Comparison of ENCODE assay signal across 9 cellular contexts in genomic region chr16:70691223-70692129, GRCh38. TPM values are rescaled to one million over a fixed set of nuclear protein-coding genes. Genes with fewer than 3 reads are reported as not detected.
DNase-seq lines count a peak whose midpoint lies in the region; ATAC-seq and TF ChIP-seq lines count a peak whose summit lies in the region.
"Had no signal": no experiment of that assay in that cellular context is flagged by ENCODE, and none has a peak within 500 bp of the region (broad histone marks: within the 10 kb centered on the region; RNA-seq: fewer than 3 reads in every experiment).

No MANE protein-coding gene starts in this region.

- TF ChIP-seq CTCF in mucosa of descending colon (IDR thresholded peaks at IDR 0.05) (no peak), upper lobe of left lung (IDR thresholded peaks at IDR 0.05) (no peak)

- H3K9me2 ChIP-seq in Karpas-422 (replicated peaks; ENCODE audit: insufficient read depth, low read length): no peaks in the 10 kb centered on the region

- H3K4me1 ChIP-seq in duodenal mucosa (ENCODE audit: control insufficient read depth in 1 of 2, insufficient read depth in 2 of 2, low read length in 2 of 2): peaks cover 53 to 79% of the 10 kb centered on the region in 2 donors
- H3K4me1 ChIP-seq in mucosa of descending colon (ENCODE audit: low read depth): peaks cover 49% of the 10 kb centered on the region
- H3K4me1 ChIP-seq in upper lobe of left lung: peaks cover 90 to 99% (median 96%) of the 10 kb centered on the region in 4 donors
- H3K4me1 ChIP-seq in Karpas-422 (ENCODE audit: low read length): no peaks in the 10 kb centered on the region

- H3K4me3 ChIP-seq in duodenal mucosa (ENCODE audit: low read depth in 1 of 2, low read length in 2 of 2): no peak overlapping the region
- no peak overlapping the region for H3K4me3 ChIP-seq in mucosa of descending colon
- no peak overlapping the region for H3K4me3 ChIP-seq in upper lobe of left lung
- H3K4me3 ChIP-seq in Karpas-422 (ENCODE audit: low read length): no peak overlapping the region

- H3K36me3 ChIP-seq in duodenal mucosa (ENCODE audit: control insufficient read depth in 1 of 2, insufficient read depth in 2 of 2, low read length in 2 of 2) (no peaks in the 10 kb centered on the region), mucosa of descending colon (ENCODE audit: low read depth) (no peaks in the 10 kb centered on the region), upper lobe of left lung (no peaks in the 10 kb centered on the region), Karpas-422 (ENCODE audit: insufficient read depth, low read length) (no peaks in the 10 kb centered on the region)

- no peak overlapping the region for H3K9ac ChIP-seq in duodenal mucosa (ENCODE audit: low read depth in 1 of 2, low read length in 2 of 2)
- no peak overlapping the region for H3K9ac ChIP-seq in Karpas-422 (ENCODE audit: low read length)

- ATAC-seq in mucosa of descending colon (peak; percentile 15), upper lobe of left lung (ENCODE audit: low FRiP score in 2 of 2) (peak in 1 of 2 donors; percentile 3), GM18505 (IDR thresholded peaks at IDR 0.05; ENCODE audit: unreplicated experiment) (no peak)
- ATAC-seq: esophagus mucosa had no signal

- H3K9me3 ChIP-seq in duodenal mucosa (ENCODE audit: control insufficient read depth in 1 of 2, low read length in 2 of 2): no peaks in the 10 kb centered on the region
- no peaks in the 10 kb centered on the region for H3K9me3 ChIP-seq in mucosa of descending colon
- H3K9me3 ChIP-seq in upper lobe of left lung: no peaks in the 10 kb centered on the region
- no peaks in the 10 kb centered on the region for H3K9me3 ChIP-seq in Karpas-422 (ENCODE audit: low read length)

- intact Hi-C loops in mucosa of descending colon (cut with DNase I, micrococcal nuclease): no loop called here

- H3K27ac ChIP-seq in duodenal mucosa (ENCODE audit: low read depth, low read length) (peak overlapping the region; percentile 74), upper lobe of left lung (peak overlapping the region; percentile 85 to 93 (median 91)), Karpas-422 (ENCODE audit: low read length) (no peak overlapping the region)

- H3K4me2 ChIP-seq in Karpas-422 (ENCODE audit: low read depth, low read length, poor library complexity, severe bottlenecking): no peak overlapping the region

- whole genome bisulfite sequencing in upper lobe of left lung, 2 donors: 72 to 77% methylated on average over 3 to 25 of the region's 26 CpGs

- H2AFZ ChIP-seq in Karpas-422 (ENCODE audit: low read length): no peak overlapping the region

- no peak for TF ChIP-seq EP300 in upper lobe of left lung (IDR thresholded peaks at IDR 0.05)

- H3K27me3 ChIP-seq in duodenal mucosa (ENCODE audit: control insufficient read depth in 1 of 2, insufficient read depth in 2 of 2, low read length in 2 of 2) (no peaks in the 10 kb centered on the region), upper lobe of left lung (no peaks in the 10 kb centered on the region), Karpas-422 (ENCODE audit: low read length) (no peaks in the 10 kb centered on the region)

- no peaks in the 10 kb centered on the region for H3K79me2 ChIP-seq in Karpas-422 (ENCODE audit: low read length)

- no peaks in the 10 kb centered on the region for H4K20me1 ChIP-seq in Karpas-422 (ENCODE audit: insufficient read depth, low read depth, low read length)

- peak; percentile 87 for DNase-seq in NCI-H226
- peak in 2 of 3 donors; percentile 66 to 71 for DNase-seq in mucosa of descending colon
- DNase-seq in upper lobe of left lung: peak in 1 of 2 donors; percentile 73
- no peak for DNase-seq in stimulated activated CD4-positive, alpha-beta T cell treated with anti-CD3 and anti-CD28 coated beads, Interleukin-2, amount 100 ng/mL, for 24 hours
- no peak for DNase-seq in Karpas-422
- DNase-seq in NCI-H1436 treated with DMSO at 0.1 percent for 48 hours (lab: John Stamatoyannopoulos, UW): no peak

- TF ChIP-seq POLR2A in upper lobe of left lung (IDR thresholded peaks at IDR 0.05) (no peak), GM18505 (IDR thresholded peaks at IDR 0.05; ENCODE audit: borderline replicate concordance, extremely low read depth, insufficient read depth, insufficient read length) (no peak)

RNA-seq across cellular contexts. Expression of gene MTSS2, which starts 5.6 kb away (rescaled TPM):
- total RNA-seq in mucosa of descending colon: 100 to 1,000 TPM in 1 of 3 donors, 10 to 100 TPM in 2; 11.8 to 151 (median 28.2) TPM
- total RNA-seq in upper lobe of left lung: 100 to 1,000 TPM in 1 of 6 donors, 10 to 100 TPM in 5; 40.7 to 202 (median 72.4) TPM
- 0.15 and 0.47 TPM in 2 replicates for total RNA-seq in Karpas-422 (2014; rRNA removed; shearing (Covaris generic); ENCODE audit: low replicate concordance)

RNA-seq across cellular contexts. Expression of gene IL34, which starts 45.1 kb away (rescaled TPM):
- total RNA-seq in mucosa of descending colon (1 to 10 TPM; 1.2 to 2.2 (median 1.8) TPM), upper lobe of left lung (10 to 100 TPM in 5 of 6 donors, 1 to 10 TPM in 1; 3.0 to 32.1 (median 14.8) TPM)
- total RNA-seq in Karpas-422 (2014; rRNA removed; shearing (Covaris generic); ENCODE audit: low replicate concordance): not detected in 2 replicates

Comparison
In these comparisons a context has a peak if more than half of its experiments do, and no peak if none do; other contexts are left out.
1. DNase-seq: peak in NCI-H226 (single experiment) and mucosa of descending colon (2 of 3); none in stimulated activated CD4-positive, alpha-beta T cell treated with anti-CD3 and anti-CD28 coated beads, Interleukin-2, amount 100 ng/mL, for 24 hours (0 of 2), Karpas-422 (single experiment) and NCI-H1436 treated with DMSO at 0.1 percent for 48 hours (single experiment).